In the genomic region with DNA sequence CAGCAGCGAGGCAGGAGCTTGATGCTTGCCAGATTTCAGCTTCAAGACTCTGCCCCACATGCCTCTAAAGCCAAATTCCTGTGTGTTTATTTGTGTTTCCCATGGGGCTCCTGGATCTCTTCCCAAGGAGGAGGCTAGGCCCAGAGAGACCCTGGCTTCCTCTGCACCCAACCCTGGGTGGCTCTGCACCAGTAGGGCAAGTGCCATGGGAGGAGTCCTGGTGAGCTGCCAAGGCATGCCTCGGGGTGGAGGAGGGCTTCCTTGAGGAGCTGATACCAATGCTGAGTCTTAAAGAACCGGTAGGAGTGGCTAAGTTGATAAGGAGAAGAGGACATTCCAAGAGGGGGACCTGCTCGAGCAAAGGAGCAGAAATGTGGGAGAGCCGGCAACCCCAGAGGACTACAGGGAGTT, we compare ENCODE assay signal across 11 cellular contexts. TPM values are rescaled to one million over a fixed set of nuclear protein-coding genes. Genes with fewer than 3 reads are reported as not detected.
DNase-seq lines count a peak whose midpoint lies in the region; ATAC-seq and TF ChIP-seq lines count a peak whose summit lies in the region.
"Had no signal": no experiment of that assay in that cellular context is flagged by ENCODE, and none has a peak within 500 bp of the region (broad histone marks: within the 10 kb centered on the region; RNA-seq: fewer than 3 reads in every experiment).

No MANE protein-coding gene starts in this region.

- TF ChIP-seq EP300 in sigmoid colon (IDR thresholded peaks at IDR 0.05) = no peak

- no peak overlapping the region for H3K9ac ChIP-seq in Karpas-422 (ENCODE audit: low read length)

- DNase-seq in EL (peak; percentile 88), NCI-H460 (ENCODE audit: extremely low read depth, low read depth) (peak; percentile 7), epithelial cell of esophagus (ENCODE audit: low read depth) (peak; percentile 45), sigmoid colon (peak; percentile 63), Karpas-422 (no peak), COLO668 (lab: John Stamatoyannopoulos, UW; ENCODE audit: unreplicated experiment) (no peak)
- DNase-seq: activated T-cell treated with anti-CD3 and anti-CD28 coated beads for 4 hours, brain microvascular endothelial cell had no signal

- no peaks in the 10 kb centered on the region for H3K9me2 ChIP-seq in Karpas-422 (replicated peaks; ENCODE audit: insufficient read depth, low read length)

- no peak overlapping the region for H3K4me2 ChIP-seq in Karpas-422 (ENCODE audit: low read depth, low read length, poor library complexity, severe bottlenecking)

- no peaks in the 10 kb centered on the region for H4K20me1 ChIP-seq in Karpas-422 (ENCODE audit: insufficient read depth, low read depth, low read length)

- H3K79me2 ChIP-seq in Karpas-422 (ENCODE audit: low read length) = no peaks in the 10 kb centered on the region

- TF ChIP-seq CTCF in epithelial cell of esophagus (IDR thresholded peaks at IDR 0.05; ENCODE audit: insufficient read depth, low read depth, low read length, missing control alignments) = no peak
- no peak for TF ChIP-seq CTCF in sigmoid colon (IDR thresholded peaks at IDR 0.05)

- ATAC-seq in GM19397 (IDR thresholded peaks at IDR 0.05; ENCODE audit: unreplicated experiment) (no peak), SK-N-SH treated with all-trans-retinoic acid at 6 μM for 48 hours (no peak)
- ATAC-seq: naive thymus-derived CD8-positive, alpha-beta T cell had no signal

- WGBS in sigmoid colon, 2 donors = 15 to 50% methylated on average over 5 of the region's 5 CpGs

- H3K4me1 ChIP-seq in sigmoid colon (peaks cover 0 to 9% (median 2%) of the 10 kb centered on the region in 4 donors), Karpas-422 (ENCODE audit: low read length) (no peaks in the 10 kb centered on the region)

- no peaks in the 10 kb centered on the region for H3K9me3 ChIP-seq in sigmoid colon
- H3K9me3 ChIP-seq in Karpas-422 (ENCODE audit: low read length) = no peaks in the 10 kb centered on the region

- intact Hi-C loops in sigmoid colon (cut with DNase I) = no loop called here

- no peaks in the 10 kb centered on the region for H3K36me3 ChIP-seq in sigmoid colon
- no peaks in the 10 kb centered on the region for H3K36me3 ChIP-seq in Karpas-422 (ENCODE audit: insufficient read depth, low read length)
- H3K36me3 ChIP-seq: brain microvascular endothelial cell had no signal

- TF ChIP-seq POLR2A in sigmoid colon (IDR thresholded peaks at IDR 0.05) = no peak

- no peak overlapping the region for H2AFZ ChIP-seq in Karpas-422 (ENCODE audit: low read length)

- H3K4me3 ChIP-seq in epithelial cell of esophagus (ENCODE audit: low read length) (no peak overlapping the region), sigmoid colon (no peak overlapping the region), Karpas-422 (ENCODE audit: low read length) (no peak overlapping the region)

- H3K27me3 ChIP-seq in sigmoid colon = peaks cover 0 to 4% (median 0%) of the 10 kb centered on the region in 3 donors
- no peaks in the 10 kb centered on the region for H3K27me3 ChIP-seq in Karpas-422 (ENCODE audit: low read length)

- H3K27ac ChIP-seq in sigmoid colon (no peak overlapping the region), Karpas-422 (ENCODE audit: low read length) (no peak overlapping the region)
- H3K27ac ChIP-seq: brain microvascular endothelial cell had no signal

TF ChIP-seq in SK-N-SH treated with all-trans-retinoic acid at 6 μM for 48 hours, 23 proteins besides CTCF, POLR2A, EP300 and RAD21:
- TF ChIP-seq ZNF70 (CRISPR knock-in tag; IDR thresholded peaks at IDR 0.05) = no peak
- TF ChIP-seq ZNF8 (CRISPR knock-in tag; IDR thresholded peaks at IDR 0.05) = no peak
- TF ChIP-seq RARB (CRISPR knock-in tag; IDR thresholded peaks at IDR 0.05) = no peak
- TF ChIP-seq, protein P1, sequence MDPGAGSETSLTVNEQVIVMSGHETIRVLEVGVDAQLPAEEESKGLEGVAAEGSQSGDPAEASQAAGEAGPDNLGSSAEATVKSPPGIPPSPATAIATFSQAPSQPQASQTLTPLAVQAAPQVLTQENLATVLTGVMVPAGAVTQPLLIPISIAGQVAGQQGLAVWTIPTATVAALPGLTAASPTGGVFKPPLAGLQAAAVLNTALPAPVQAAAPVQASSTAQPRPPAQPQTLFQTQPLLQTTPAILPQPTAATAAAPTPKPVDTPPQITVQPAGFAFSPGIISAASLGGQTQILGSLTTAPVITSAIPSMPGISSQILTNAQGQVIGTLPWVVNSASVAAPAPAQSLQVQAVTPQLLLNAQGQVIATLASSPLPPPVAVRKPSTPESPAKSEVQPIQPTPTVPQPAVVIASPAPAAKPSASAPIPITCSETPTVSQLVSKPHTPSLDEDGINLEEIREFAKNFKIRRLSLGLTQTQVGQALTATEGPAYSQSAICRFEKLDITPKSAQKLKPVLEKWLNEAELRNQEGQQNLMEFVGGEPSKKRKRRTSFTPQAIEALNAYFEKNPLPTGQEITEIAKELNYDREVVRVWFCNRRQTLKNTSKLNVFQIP (CRISPR knock-in tag; IDR thresholded peaks at IDR 0.05; ENCODE audit: borderline replicate concordance, low read depth) = no peak
- TF ChIP-seq GLIS3 (CRISPR knock-in tag; IDR thresholded peaks at IDR 0.05) = no peak
- no peak for TF ChIP-seq TOX (CRISPR knock-in tag; IDR thresholded peaks at IDR 0.05; ENCODE audit: borderline replicate concordance)
- TF ChIP-seq ZC3H10 (CRISPR knock-in tag; IDR thresholded peaks at IDR 0.05) = no peak
- TF ChIP-seq PPARA (CRISPR knock-in tag; IDR thresholded peaks at IDR 0.05; ENCODE audit: borderline replicate concordance) = no peak
- no peak for TF ChIP-seq BACH2 (CRISPR knock-in tag; IDR thresholded peaks at IDR 0.05; ENCODE audit: borderline replicate concordance)
- TF ChIP-seq, protein P2, sequence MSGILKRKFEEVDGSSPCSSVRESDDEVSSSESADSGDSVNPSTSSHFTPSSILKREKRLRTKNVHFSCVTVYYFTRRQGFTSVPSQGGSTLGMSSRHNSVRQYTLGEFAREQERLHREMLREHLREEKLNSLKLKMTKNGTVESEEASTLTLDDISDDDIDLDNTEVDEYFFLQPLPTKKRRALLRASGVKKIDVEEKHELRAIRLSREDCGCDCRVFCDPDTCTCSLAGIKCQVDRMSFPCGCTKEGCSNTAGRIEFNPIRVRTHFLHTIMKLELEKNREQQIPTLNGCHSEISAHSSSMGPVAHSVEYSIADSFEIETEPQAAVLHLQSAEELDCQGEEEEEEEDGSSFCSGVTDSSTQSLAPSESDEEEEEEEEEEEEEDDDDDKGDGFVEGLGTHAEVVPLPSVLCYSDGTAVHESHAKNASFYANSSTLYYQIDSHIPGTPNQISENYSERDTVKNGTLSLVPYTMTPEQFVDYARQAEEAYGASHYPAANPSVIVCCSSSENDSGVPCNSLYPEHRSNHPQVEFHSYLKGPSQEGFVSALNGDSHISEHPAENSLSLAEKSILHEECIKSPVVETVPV (CRISPR knock-in tag; IDR thresholded peaks at IDR 0.05) = no peak

RNA-seq across cellular contexts. Expression of a gene that starts 6.8 kb away (rescaled TPM):
- not detected in 2 replicates for total RNA-seq in NCI-H460 (2014; rRNA removed; shearing (Covaris generic))
- not detected in 2 replicates for polyA plus RNA-seq in NCI-H460 (2014; cell fraction: nucleus; rRNA removed)
- total RNA-seq in sigmoid colon = not detected
- polyA plus RNA-seq in sigmoid colon = 1 to 10 TPM in 1 of 3 donors, under 1 TPM in 1, not detected in 1; 0.46 to 1.4 TPM
- total RNA-seq in Karpas-422 (2014; rRNA removed; shearing (Covaris generic); ENCODE audit: low replicate concordance) = not detected in 2 replicates
- total RNA-seq: naive thymus-derived CD8-positive, alpha-beta T cell had no signal
- polyA plus RNA-seq: naive thymus-derived CD8-positive, alpha-beta T cell had no signal

RNA-seq across cellular contexts. Expression of a gene that starts 11.8 kb away (rescaled TPM):
- not detected in 2 replicates for total RNA-seq in NCI-H460 (2014; rRNA removed; shearing (Covaris generic))
- not detected in 2 replicates for polyA plus RNA-seq in NCI-H460 (2014; cell fraction: nucleus; rRNA removed)
- not detected for total RNA-seq in sigmoid colon
- under 1 TPM in 2 of 3 donors, not detected in 1; 0.13 to 0.46 TPM for polyA plus RNA-seq in sigmoid colon
- not detected in 2 replicates for total RNA-seq in Karpas-422 (2014; rRNA removed; shearing (Covaris generic); ENCODE audit: low replicate concordance)
- total RNA-seq: naive thymus-derived CD8-positive, alpha-beta T cell had no signal
- polyA plus RNA-seq: naive thymus-derived CD8-positive, alpha-beta T cell had no signal

RNA-seq across cellular contexts. Expression of a gene that starts 59.9 kb away (rescaled TPM):
- 170 and 177 TPM in 2 replicates for total RNA-seq in NCI-H460 (2014; rRNA removed; shearing (Covaris generic))
- 243 and 272 TPM in 2 replicates for polyA plus RNA-seq in NCI-H460 (2014; cell fraction: nucleus; rRNA removed)
- 100 to 1,000 TPM; 153 to 191 (median 179) TPM for total RNA-seq in sigmoid colon
- polyA plus RNA-seq in sigmoid colon = 100 to 1,000 TPM; 123 to 202 (median 175) TPM
- total RNA-seq in Karpas-422 (2014; rRNA removed; shearing (Covaris generic); ENCODE audit: low replicate concordance) = 160 and 245 TPM in 2 replicates

Comparison
In these comparisons a context has a peak if more than half of its experiments do, and no peak if none do; other contexts are left out.
1. DNase-seq: peak in EL (single experiment), NCI-H460 (single experiment), epithelial cell of esophagus (single experiment) and sigmoid colon (single experiment); none in Karpas-422 (single experiment) and COLO668 (single experiment).